ENCODE assay signal across 18 cellular contexts in genomic region chr3:10435850-10436249, GRCh38.
"Had no signal": no experiment of that assay in that cellular context is flagged by ENCODE, and none has a peak within 500 bp of the region (broad histone marks: within the 10 kb centered on the region; RNA-seq: fewer than 3 reads in every experiment).

No MANE protein-coding gene starts in this region.

- H2AFZ ChIP-seq: PC-9 had no signal

- H3K4me3 Mint-ChIP-seq: activated CD4-positive, alpha-beta memory T cell treated with anti-CD3 and anti-CD28 coated beads, Interleukin-2, amount 10 ng/mL, durations not matched to agents 7 days and 5 days; activated CD4-positive, alpha-beta T cell treated with anti-CD3 and anti-CD28 coated beads for 36 hours had no signal

- H3K36me3 Mint-ChIP-seq: activated naive CD8-positive, alpha-beta T cell treated with anti-CD3 and anti-CD28 coated beads, Interleukin-2, amount 10 ng/mL, durations not matched to agents 7 days and 5 days had no signal

- ATAC-seq: activated CD4-positive, alpha-beta T cell treated with anti-CD3 and anti-CD28 coated beads for 36 hours had no signal

- DNase-seq: activated CD4-positive, alpha-beta memory T cell treated with anti-CD3 and anti-CD28 coated beads, Interleukin-2, amount 10 ng/mL, durations not matched to agents 7 days and 5 days; activated CD4-positive, alpha-beta T cell treated with anti-CD3 and anti-CD28 coated beads for 36 hours; activated CD4-positive, alpha-beta T cell treated with anti-CD3 and anti-CD28 coated beads, Interleukin-2, amount 50 U/mL, for 1 hour; activated naive CD4-positive, alpha-beta T cell treated with anti-CD3 and anti-CD28 coated beads, Interleukin-2, amount 50 U/mL, for 16 hours; activated naive CD8-positive, alpha-beta T cell treated with anti-CD3 and anti-CD28 coated beads, Interleukin-2, amount 10 ng/mL, durations not matched to agents 7 days and 5 days; adrenal gland; anterior cingulate cortex; colonic mucosa; NCI-H1105 treated with DMSO at 0.1 percent for 48 hours; NCI-H1436 treated with DMSO at 0.1 percent for 48 hours; NCI-H187; NCI-H2081; NCI-H446; NCI-H524; PC-9; SHP77 treated with DMSO at 0.1 percent for 48 hours; T-helper 1 cell had no signal

- H3K27ac ChIP-seq: adrenal gland, colonic mucosa, PC-9, VCaP had no signal

- H3K27me3 Mint-ChIP-seq: activated CD4-positive, alpha-beta memory T cell treated with anti-CD3 and anti-CD28 coated beads, Interleukin-2, amount 10 ng/mL, durations not matched to agents 7 days and 5 days; activated CD4-positive, alpha-beta T cell treated with anti-CD3 and anti-CD28 coated beads for 36 hours; activated naive CD8-positive, alpha-beta T cell treated with anti-CD3 and anti-CD28 coated beads, Interleukin-2, amount 10 ng/mL, durations not matched to agents 7 days and 5 days had no signal

- H3K4me3 ChIP-seq: adrenal gland, colonic mucosa, PC-9 had no signal

- H3K4me1 ChIP-seq: adrenal gland, colonic mucosa had no signal

- H3K36me3 ChIP-seq: adrenal gland, colonic mucosa had no signal

- H3K9me3 Mint-ChIP-seq: activated CD4-positive, alpha-beta memory T cell treated with anti-CD3 and anti-CD28 coated beads, Interleukin-2, amount 10 ng/mL, durations not matched to agents 7 days and 5 days; activated naive CD8-positive, alpha-beta T cell treated with anti-CD3 and anti-CD28 coated beads, Interleukin-2, amount 10 ng/mL, durations not matched to agents 7 days and 5 days had no signal

- H3K4me2 ChIP-seq: PC-9 had no signal

- H3K27ac Mint-ChIP-seq: activated CD4-positive, alpha-beta memory T cell treated with anti-CD3 and anti-CD28 coated beads, Interleukin-2, amount 10 ng/mL, durations not matched to agents 7 days and 5 days; activated CD4-positive, alpha-beta T cell treated with anti-CD3 and anti-CD28 coated beads for 36 hours had no signal

- H3K27me3 ChIP-seq: adrenal gland, colonic mucosa had no signal

- H3K9me3 ChIP-seq: adrenal gland, colonic mucosa had no signal
